ENCODE assay signal across 1 cellular context in the genomic region with DNA sequence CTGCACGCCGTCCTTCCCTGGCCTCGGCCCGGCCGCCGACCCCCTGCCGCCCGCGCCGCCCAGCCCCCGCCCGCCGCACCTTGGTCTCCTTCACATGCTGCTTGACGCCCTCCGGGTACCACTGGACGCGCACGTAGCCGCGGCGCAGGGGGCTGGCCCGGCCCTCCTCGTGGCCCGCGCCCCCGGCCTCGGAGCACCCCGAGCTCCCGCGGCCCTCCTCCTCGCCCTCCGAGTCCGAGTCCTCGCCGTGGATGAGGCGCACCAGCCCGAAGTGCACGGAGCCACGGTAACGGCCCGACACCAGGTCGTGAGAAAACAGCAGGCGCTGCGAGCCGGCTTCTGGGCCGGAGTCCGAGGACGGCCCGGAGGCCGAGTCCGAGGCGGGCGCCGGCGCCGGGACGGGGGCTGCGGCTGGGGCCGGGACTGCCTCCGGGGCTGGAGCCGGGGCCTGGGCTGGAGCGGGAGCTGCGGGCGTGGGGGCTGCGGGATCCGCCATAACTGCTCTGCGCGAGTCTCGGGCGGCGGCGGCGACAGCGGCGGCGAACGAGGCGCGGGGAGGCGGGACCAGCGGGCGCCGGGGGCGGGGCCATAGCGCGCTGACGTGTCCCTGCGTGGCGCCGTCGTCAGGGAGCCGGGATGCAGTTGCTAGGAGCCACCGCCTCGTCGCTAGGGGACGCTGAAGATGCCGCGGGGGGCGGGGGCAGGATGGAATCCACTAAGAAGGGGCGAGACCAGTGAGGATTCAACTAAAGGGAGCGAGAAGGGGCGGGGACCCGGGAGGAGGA.
TF ChIP-seq lines count a peak whose summit lies in the region.

A gene (minus strand): TSS at position 507 of the 785 bp plus-strand sequence. CDS start 11 bp downstream, at position 496.

TF ChIP-seq in K562, 482 proteins besides CTCF, POLR2A, EP300 and RAD21 (continued from another document and continues in another):
- TF ChIP-seq, protein P1, sequence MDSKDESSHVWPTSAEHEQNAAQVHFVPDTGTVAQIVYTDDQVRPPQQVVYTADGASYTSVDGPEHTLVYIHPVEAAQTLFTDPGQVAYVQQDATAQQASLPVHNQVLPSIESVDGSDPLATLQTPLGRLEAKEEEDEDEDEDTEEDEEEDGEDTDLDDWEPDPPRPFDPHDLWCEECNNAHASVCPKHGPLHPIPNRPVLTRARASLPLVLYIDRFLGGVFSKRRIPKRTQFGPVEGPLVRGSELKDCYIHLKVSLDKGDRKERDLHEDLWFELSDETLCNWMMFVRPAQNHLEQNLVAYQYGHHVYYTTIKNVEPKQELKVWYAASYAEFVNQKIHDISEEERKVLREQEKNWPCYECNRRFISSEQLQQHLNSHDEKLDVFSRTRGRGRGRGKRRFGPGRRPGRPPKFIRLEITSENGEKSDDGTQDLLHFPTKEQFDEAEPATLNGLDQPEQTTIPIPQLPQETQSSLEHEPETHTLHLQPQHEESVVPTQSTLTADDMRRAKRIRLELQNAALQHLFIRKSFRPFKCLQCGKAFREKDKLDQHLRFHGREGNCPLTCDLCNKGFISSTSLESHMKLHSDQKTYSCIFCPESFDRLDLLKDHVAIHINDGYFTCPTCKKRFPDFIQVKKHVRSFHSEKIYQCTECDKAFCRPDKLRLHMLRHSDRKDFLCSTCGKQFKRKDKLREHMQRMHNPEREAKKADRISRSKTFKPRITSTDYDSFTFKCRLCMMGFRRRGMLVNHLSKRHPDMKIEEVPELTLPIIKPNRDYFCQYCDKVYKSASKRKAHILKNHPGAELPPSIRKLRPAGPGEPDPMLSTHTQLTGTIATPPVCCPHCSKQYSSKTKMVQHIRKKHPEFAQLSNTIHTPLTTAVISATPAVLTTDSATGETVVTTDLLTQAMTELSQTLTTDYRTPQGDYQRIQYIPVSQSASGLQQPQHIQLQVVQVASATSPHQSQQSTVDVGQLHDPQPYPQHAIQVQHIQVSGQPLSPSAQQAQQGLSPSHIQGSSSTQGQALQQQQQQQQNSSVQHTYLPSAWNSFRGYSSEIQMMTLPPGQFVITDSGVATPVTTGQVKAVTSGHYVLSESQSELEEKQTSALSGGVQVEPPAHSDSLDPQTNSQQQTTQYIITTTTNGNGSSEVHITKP (IDR thresholded peaks at IDR 0.05; ENCODE audit: partially characterized antibody): no peak
- no peak for TF ChIP-seq ZNF41 (CRISPR knock-in tag; conservative IDR thresholded peaks at IDR 0.05)
- TF ChIP-seq MEIS2 (IDR thresholded peaks at IDR 0.05; ENCODE audit: partially characterized antibody): no peak
- TF ChIP-seq MTA3 (IDR thresholded peaks at IDR 0.05; ENCODE audit: borderline replicate concordance): no peak
- TF ChIP-seq CREM (IDR thresholded peaks at IDR 0.05; ENCODE audit: low read depth): peak; percentile 93
- no peak for TF ChIP-seq ZNF134 (CRISPR knock-in tag; conservative IDR thresholded peaks at IDR 0.05)
- TF ChIP-seq STAG1 (CRISPR knock-in tag; IDR thresholded peaks at IDR 0.05; ENCODE audit: borderline replicate concordance): no peak
- no peak for TF ChIP-seq ARHGAP35 (IDR thresholded peaks at IDR 0.05; ENCODE audit: partially characterized antibody)
- TF ChIP-seq, protein P2, sequence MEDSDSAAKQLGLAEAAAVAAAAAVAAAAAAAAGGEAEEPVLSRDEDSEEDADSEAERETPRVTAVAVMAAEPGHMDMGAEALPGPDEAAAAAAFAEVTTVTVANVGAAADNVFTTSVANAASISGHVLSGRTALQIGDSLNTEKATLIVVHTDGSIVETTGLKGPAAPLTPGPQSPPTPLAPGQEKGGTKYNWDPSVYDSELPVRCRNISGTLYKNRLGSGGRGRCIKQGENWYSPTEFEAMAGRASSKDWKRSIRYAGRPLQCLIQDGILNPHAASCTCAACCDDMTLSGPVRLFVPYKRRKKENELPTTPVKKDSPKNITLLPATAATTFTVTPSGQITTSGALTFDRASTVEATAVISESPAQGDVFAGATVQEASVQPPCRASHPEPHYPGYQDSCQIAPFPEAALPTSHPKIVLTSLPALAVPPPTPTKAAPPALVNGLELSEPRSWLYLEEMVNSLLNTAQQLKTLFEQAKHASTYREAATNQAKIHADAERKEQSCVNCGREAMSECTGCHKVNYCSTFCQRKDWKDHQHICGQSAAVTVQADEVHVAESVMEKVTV (CRISPR knock-in tag; IDR thresholded peaks at IDR 0.05): no peak
- TF ChIP-seq ZC3H11A (IDR thresholded peaks at IDR 0.05; ENCODE audit: low read depth, low read length): no peak
- no peak for TF ChIP-seq NR4A1 (CRISPR knock-in tag; IDR thresholded peaks at IDR 0.05)
- TF ChIP-seq NR4A1 (tag; IDR thresholded peaks at IDR 0.05): no peak
- TF ChIP-seq, protein P3, sequence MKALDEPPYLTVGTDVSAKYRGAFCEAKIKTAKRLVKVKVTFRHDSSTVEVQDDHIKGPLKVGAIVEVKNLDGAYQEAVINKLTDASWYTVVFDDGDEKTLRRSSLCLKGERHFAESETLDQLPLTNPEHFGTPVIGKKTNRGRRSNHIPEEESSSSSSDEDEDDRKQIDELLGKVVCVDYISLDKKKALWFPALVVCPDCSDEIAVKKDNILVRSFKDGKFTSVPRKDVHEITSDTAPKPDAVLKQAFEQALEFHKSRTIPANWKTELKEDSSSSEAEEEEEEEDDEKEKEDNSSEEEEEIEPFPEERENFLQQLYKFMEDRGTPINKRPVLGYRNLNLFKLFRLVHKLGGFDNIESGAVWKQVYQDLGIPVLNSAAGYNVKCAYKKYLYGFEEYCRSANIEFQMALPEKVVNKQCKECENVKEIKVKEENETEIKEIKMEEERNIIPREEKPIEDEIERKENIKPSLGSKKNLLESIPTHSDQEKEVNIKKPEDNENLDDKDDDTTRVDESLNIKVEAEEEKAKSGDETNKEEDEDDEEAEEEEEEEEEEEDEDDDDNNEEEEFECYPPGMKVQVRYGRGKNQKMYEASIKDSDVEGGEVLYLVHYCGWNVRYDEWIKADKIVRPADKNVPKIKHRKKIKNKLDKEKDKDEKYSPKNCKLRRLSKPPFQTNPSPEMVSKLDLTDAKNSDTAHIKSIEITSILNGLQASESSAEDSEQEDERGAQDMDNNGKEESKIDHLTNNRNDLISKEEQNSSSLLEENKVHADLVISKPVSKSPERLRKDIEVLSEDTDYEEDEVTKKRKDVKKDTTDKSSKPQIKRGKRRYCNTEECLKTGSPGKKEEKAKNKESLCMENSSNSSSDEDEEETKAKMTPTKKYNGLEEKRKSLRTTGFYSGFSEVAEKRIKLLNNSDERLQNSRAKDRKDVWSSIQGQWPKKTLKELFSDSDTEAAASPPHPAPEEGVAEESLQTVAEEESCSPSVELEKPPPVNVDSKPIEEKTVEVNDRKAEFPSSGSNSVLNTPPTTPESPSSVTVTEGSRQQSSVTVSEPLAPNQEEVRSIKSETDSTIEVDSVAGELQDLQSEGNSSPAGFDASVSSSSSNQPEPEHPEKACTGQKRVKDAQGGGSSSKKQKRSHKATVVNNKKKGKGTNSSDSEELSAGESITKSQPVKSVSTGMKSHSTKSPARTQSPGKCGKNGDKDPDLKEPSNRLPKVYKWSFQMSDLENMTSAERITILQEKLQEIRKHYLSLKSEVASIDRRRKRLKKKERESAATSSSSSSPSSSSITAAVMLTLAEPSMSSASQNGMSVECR (CRISPR knock-in tag; IDR thresholded peaks at IDR 0.05): no peak; the same call in 1 of the 2 replicates
- no peak for TF ChIP-seq SMC3 (conservative IDR thresholded peaks at IDR 0.05; ENCODE audit: insufficient read depth, low read depth, low read length)
- no peak for TF ChIP-seq XRCC4 (IDR thresholded peaks at IDR 0.05; ENCODE audit: extremely low read depth, insufficient read depth, insufficient read length)
- TF ChIP-seq NR1H2 (CRISPR knock-in tag; IDR thresholded peaks at IDR 0.05): no peak
- TF ChIP-seq BCOR (IDR thresholded peaks at IDR 0.05): no peak
- TF ChIP-seq, protein P4, sequence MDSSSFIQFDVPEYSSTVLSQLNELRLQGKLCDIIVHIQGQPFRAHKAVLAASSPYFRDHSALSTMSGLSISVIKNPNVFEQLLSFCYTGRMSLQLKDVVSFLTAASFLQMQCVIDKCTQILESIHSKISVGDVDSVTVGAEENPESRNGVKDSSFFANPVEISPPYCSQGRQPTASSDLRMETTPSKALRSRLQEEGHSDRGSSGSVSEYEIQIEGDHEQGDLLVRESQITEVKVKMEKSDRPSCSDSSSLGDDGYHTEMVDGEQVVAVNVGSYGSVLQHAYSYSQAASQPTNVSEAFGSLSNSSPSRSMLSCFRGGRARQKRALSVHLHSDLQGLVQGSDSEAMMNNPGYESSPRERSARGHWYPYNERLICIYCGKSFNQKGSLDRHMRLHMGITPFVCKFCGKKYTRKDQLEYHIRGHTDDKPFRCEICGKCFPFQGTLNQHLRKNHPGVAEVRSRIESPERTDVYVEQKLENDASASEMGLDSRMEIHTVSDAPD (CRISPR knock-in tag; IDR thresholded peaks at IDR 0.05): no peak
- TF ChIP-seq ZNF12 (CRISPR knock-in tag; IDR thresholded peaks at IDR 0.05): 0 out of 2 replicates have a peak, but pooled peaks have one; percentile 16
- no peak for TF ChIP-seq SP2 (IDR thresholded peaks at IDR 0.05; ENCODE audit: extremely low read depth, low read depth, low read length, poor library complexity, severe bottlenecking)
- no peak for TF ChIP-seq RBM34 (IDR thresholded peaks at IDR 0.05; ENCODE audit: borderline replicate concordance, insufficient read depth, low read length)
- TF ChIP-seq ZNF175 (CRISPR knock-in tag; IDR thresholded peaks at IDR 0.05; ENCODE audit: low read depth): no peak
- no peak for TF ChIP-seq LCOR (CRISPR knock-in tag; IDR thresholded peaks at IDR 0.05)
- TF ChIP-seq ZNF644 (tag; IDR thresholded peaks at IDR 0.05; ENCODE audit: low read depth): no peak
- no peak for TF ChIP-seq NFRKB (IDR thresholded peaks at IDR 0.05; ENCODE audit: low read depth)
- TF ChIP-seq, protein P5, sequence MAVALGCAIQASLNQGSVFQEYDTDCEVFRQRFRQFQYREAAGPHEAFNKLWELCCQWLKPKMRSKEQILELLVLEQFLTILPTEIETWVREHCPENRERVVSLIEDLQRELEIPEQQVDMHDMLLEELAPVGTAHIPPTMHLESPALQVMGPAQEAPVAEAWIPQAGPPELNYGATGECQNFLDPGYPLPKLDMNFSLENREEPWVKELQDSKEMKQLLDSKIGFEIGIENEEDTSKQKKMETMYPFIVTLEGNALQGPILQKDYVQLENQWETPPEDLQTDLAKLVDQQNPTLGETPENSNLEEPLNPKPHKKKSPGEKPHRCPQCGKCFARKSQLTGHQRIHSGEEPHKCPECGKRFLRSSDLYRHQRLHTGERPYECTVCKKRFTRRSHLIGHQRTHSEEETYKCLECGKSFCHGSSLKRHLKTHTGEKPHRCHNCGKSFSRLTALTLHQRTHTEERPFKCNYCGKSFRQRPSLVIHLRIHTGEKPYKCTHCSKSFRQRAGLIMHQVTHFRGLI (CRISPR knock-in tag; IDR thresholded peaks at IDR 0.05): no peak
- TF ChIP-seq SMARCC2 (IDR thresholded peaks at IDR 0.05; ENCODE audit: low read depth): no peak
- no peak for TF ChIP-seq ZNF3 (CRISPR knock-in tag; IDR thresholded peaks at IDR 0.05)
- TF ChIP-seq, protein P6, sequence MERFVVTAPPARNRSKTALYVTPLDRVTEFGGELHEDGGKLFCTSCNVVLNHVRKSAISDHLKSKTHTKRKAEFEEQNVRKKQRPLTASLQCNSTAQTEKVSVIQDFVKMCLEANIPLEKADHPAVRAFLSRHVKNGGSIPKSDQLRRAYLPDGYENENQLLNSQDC (CRISPR knock-in tag; IDR thresholded peaks at IDR 0.05): no peak
- no peak for TF ChIP-seq ZNF133 (CRISPR knock-in tag; IDR thresholded peaks at IDR 0.05)
- TF ChIP-seq ZNF830 (CRISPR knock-in tag; IDR thresholded peaks at IDR 0.05): no peak
- TF ChIP-seq, protein P7, sequence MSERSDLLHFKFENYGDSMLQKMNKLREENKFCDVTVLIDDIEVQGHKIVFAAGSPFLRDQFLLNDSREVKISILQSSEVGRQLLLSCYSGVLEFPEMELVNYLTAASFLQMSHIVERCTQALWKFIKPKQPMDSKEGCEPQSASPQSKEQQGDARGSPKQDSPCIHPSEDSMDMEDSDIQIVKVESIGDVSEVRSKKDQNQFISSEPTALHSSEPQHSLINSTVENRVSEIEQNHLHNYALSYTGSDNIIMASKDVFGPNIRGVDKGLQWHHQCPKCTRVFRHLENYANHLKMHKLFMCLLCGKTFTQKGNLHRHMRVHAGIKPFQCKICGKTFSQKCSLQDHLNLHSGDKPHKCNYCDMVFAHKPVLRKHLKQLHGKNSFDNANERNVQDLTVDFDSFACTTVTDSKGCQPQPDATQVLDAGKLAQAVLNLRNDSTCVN (CRISPR knock-in tag; IDR thresholded peaks at IDR 0.05): no peak
- TF ChIP-seq, protein P8, sequence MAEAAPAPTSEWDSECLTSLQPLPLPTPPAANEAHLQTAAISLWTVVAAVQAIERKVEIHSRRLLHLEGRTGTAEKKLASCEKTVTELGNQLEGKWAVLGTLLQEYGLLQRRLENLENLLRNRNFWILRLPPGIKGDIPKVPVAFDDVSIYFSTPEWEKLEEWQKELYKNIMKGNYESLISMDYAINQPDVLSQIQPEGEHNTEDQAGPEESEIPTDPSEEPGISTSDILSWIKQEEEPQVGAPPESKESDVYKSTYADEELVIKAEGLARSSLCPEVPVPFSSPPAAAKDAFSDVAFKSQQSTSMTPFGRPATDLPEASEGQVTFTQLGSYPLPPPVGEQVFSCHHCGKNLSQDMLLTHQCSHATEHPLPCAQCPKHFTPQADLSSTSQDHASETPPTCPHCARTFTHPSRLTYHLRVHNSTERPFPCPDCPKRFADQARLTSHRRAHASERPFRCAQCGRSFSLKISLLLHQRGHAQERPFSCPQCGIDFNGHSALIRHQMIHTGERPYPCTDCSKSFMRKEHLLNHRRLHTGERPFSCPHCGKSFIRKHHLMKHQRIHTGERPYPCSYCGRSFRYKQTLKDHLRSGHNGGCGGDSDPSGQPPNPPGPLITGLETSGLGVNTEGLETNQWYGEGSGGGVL (CRISPR knock-in tag; IDR thresholded peaks at IDR 0.05): no peak
- peak; percentile 88 for TF ChIP-seq SP1 (CRISPR knock-in tag; IDR thresholded peaks at IDR 0.05)
- TF ChIP-seq HMG20A (CRISPR knock-in tag; conservative IDR thresholded peaks at IDR 0.05): no peak
- TF ChIP-seq PTTG1 (tag; IDR thresholded peaks at IDR 0.05; ENCODE audit: low read depth): no peak
- peak; percentile 65 for TF ChIP-seq EGR1 (conservative IDR thresholded peaks at IDR 0.05)
- no peak for TF ChIP-seq KDM5B (IDR thresholded peaks at IDR 0.05; ENCODE audit: insufficient replicate concordance, low read depth, low read length)
- TF ChIP-seq POLR2B (IDR thresholded peaks at IDR 0.05; ENCODE audit: low read depth, partially characterized antibody): no peak
- peak; percentile 50 for TF ChIP-seq RBM25 (IDR thresholded peaks at IDR 0.05; ENCODE audit: low read depth, low read length, severe bottlenecking)
- TF ChIP-seq SMAD2 (IDR thresholded peaks at IDR 0.05; ENCODE audit: low read depth, low read length): no peak
- no peak for TF ChIP-seq TEAD4 (IDR thresholded peaks at IDR 0.05; ENCODE audit: low read length)
- TF ChIP-seq TEAD4 (CRISPR knock-in tag; IDR thresholded peaks at IDR 0.05; ENCODE audit: borderline replicate concordance): no peak
- no peak for TF ChIP-seq CBFA2T3 (IDR thresholded peaks at IDR 0.05)
- TF ChIP-seq, protein P9, sequence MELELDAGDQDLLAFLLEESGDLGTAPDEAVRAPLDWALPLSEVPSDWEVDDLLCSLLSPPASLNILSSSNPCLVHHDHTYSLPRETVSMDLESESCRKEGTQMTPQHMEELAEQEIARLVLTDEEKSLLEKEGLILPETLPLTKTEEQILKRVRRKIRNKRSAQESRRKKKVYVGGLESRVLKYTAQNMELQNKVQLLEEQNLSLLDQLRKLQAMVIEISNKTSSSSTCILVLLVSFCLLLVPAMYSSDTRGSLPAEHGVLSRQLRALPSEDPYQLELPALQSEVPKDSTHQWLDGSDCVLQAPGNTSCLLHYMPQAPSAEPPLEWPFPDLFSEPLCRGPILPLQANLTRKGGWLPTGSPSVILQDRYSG (tag; conservative IDR thresholded peaks at IDR 0.05; ENCODE audit: low read depth): no peak
- no peak for TF ChIP-seq ZNF699 (CRISPR knock-in tag; IDR thresholded peaks at IDR 0.05; ENCODE audit: insufficient replicate concordance)
- TF ChIP-seq NFIC (IDR thresholded peaks at IDR 0.05): no peak
- TF ChIP-seq TARDBP (IDR thresholded peaks at IDR 0.05): no peak
